Comparison of ENCODE assay signal across 25 cellular contexts in genomic region chr6:158512809-158513208, GRCh38.
"Had no signal": no experiment of that assay in that cellular context is flagged by ENCODE, and none has a peak within 500 bp of the region (broad histone marks: within the 10 kb centered on the region; RNA-seq: fewer than 3 reads in every experiment).

No MANE protein-coding gene starts in this region.

- ATAC-seq: activated T-cell treated with anti-CD3 and anti-CD28 coated beads, Interleukin-2, amount 50 U/mL, for 72 hours; T-helper 17 cell had no signal

- DNase-seq: activated CD4-positive, alpha-beta memory T cell treated with anti-CD3 and anti-CD28 coated beads, Interleukin-2, amount 10 ng/mL, durations not matched to agents 7 days and 5 days; activated CD4-positive, alpha-beta T cell treated with anti-CD3 and anti-CD28 coated beads, Interleukin-2, amount 10 ng/mL, durations not matched to agents 7 days and 5 days; activated CD4-positive, CD25-positive, alpha-beta regulatory T cell; activated CD8-positive, alpha-beta memory T cell treated with anti-CD3 and anti-CD28 coated beads, Interleukin-2, amount 50 U/mL, for 4 hours; activated gamma-delta T cell treated with Interleukin-2 at 50 U/mL for 16 hours; activated naive CD4-positive, alpha-beta T cell treated with anti-CD3 and anti-CD28 coated beads, Interleukin-2, amount 10 ng/mL, durations not matched to agents 7 days and 5 days; activated naive CD8-positive, alpha-beta T cell treated with anti-CD3 and anti-CD28 coated beads for 36 hours; activated T-cell treated with anti-CD3 and anti-CD28 coated beads, Interleukin-2, amount 50 U/mL, for 72 hours; caudate nucleus; Karpas-422; MM.1S; NCI-H1105 treated with DMSO at 0.1 percent for 48 hours; NCI-H1436 treated with DMSO at 0.1 percent for 48 hours; NCI-H187; NCI-H2081; NCI-H2171; NCI-H2227 treated with DMSO at 0.1 percent for 48 hours; NCI-H446 treated with DMSO at 0.1 percent for 48 hours; NCI-H524 treated with DMSO at 0.1 percent for 48 hours; NCI-H748 treated with DMSO at 0.1 percent for 48 hours; OCI-M1; Peyer's patch; SHP77 treated with DMSO at 0.1 percent for 48 hours; T-helper 17 cell; T-helper 9 cell had no signal

- H3K4me3 ChIP-seq: Peyer's patch had no signal

- H3K27ac ChIP-seq: Peyer's patch had no signal

- H3K27me3 ChIP-seq: Peyer's patch had no signal

- H3K9me3 ChIP-seq: Peyer's patch had no signal

- H3K36me3 ChIP-seq: Peyer's patch had no signal
